Comparison of ENCODE assay signal across 8 cellular contexts in genomic region chr6:90295854-90296345, GRCh38. TPM values are rescaled to one million over a fixed set of nuclear protein-coding genes. Genes with fewer than 3 reads are reported as not detected.
DNase-seq lines count a peak whose midpoint lies in the region; ATAC-seq and TF ChIP-seq lines count a peak whose summit lies in the region.

No MANE protein-coding gene starts in this region.

- peaks cover 38% of the 10 kb centered on the region for H3K4me1 Mint-ChIP-seq in activated CD8-positive, alpha-beta T cell treated with anti-CD3 and anti-CD28 coated beads, Interleukin-2, amount 10 ng/mL, durations not matched to agents 7 days and 5 days (ENCODE audit: low read depth)

- POLR2A ChIA-PET in activated CD8-positive, alpha-beta T cell treated with anti-CD3 and anti-CD28 coated beads, Interleukin-2, amount 10 ng/mL, durations not matched to agents 7 days and 5 days (lab: Charles Lee), result interaction anchor here (0.6 to 2.4 kb wide), 27 partner anchors 9 to 291 kb away, joined by 3 to 11 read pairs (median 5); no protein-coding TSS in a partner anchor

- peak; percentile 62 for DNase-seq in EL
- peak; percentile 26 for DNase-seq in NCI-H460 (ENCODE audit: extremely low read depth, low read depth)
- peak; percentile 82 for DNase-seq in activated CD8-positive, alpha-beta T cell treated with anti-CD3 and anti-CD28 coated beads, Interleukin-2, amount 10 ng/mL, durations not matched to agents 7 days and 5 days
- peak; percentile 32 to 49 (median 45) for DNase-seq in effector memory CD4-positive, alpha-beta T cell
- peak; percentile 58 for DNase-seq in lower lobe of right lung
- DNase-seq in stimulated activated CD4-positive, alpha-beta T cell treated with anti-CD3 and anti-CD28 coated beads, TNF-alpha, amount 100 ng/mL, for 24 hours (ENCODE audit: low read depth in 3 of 3), result peak; percentile 39 to 57 (median 39)

- peaks cover 13% of the 10 kb centered on the region for H3K4me1 ChIP-seq in effector memory CD4-positive, alpha-beta T cell (ENCODE audit: control insufficient read depth, insufficient read depth, low read length, poor library complexity, severe bottlenecking)
- H3K4me1 ChIP-seq in lower lobe of right lung, result peaks cover 17% of the 10 kb centered on the region

- peaks cover 17% of the 10 kb centered on the region for H3K27me3 Mint-ChIP-seq in activated CD8-positive, alpha-beta T cell treated with anti-CD3 and anti-CD28 coated beads, Interleukin-2, amount 10 ng/mL, durations not matched to agents 7 days and 5 days (ENCODE audit: low read depth)

- peak overlapping the region; percentile 86 for H3K27ac ChIP-seq in effector memory CD4-positive, alpha-beta T cell (ENCODE audit: insufficient read depth, low read length, poor library complexity, severe bottlenecking)
- H3K27ac ChIP-seq in lower lobe of right lung, result peak overlapping the region; percentile 82

- no peaks in the 10 kb centered on the region for H3K9me3 ChIP-seq in effector memory CD4-positive, alpha-beta T cell (ENCODE audit: control insufficient read depth, low read length)
- H3K9me3 ChIP-seq in lower lobe of right lung, result no peaks in the 10 kb centered on the region

- peak overlapping the region; percentile 84 for H3K27ac Mint-ChIP-seq in activated CD8-positive, alpha-beta T cell treated with anti-CD3 and anti-CD28 coated beads, Interleukin-2, amount 10 ng/mL, durations not matched to agents 7 days and 5 days

- H3K36me3 Mint-ChIP-seq in activated CD8-positive, alpha-beta T cell treated with anti-CD3 and anti-CD28 coated beads, Interleukin-2, amount 10 ng/mL, durations not matched to agents 7 days and 5 days (ENCODE audit: low read depth), result peaks cover 24% of the 10 kb centered on the region

- no peaks in the 10 kb centered on the region for H3K9me3 Mint-ChIP-seq in activated CD8-positive, alpha-beta T cell treated with anti-CD3 and anti-CD28 coated beads, Interleukin-2, amount 10 ng/mL, durations not matched to agents 7 days and 5 days (ENCODE audit: insufficient read depth)

- H3K27me3 ChIP-seq in effector memory CD4-positive, alpha-beta T cell (replicated peaks; ENCODE audit: control insufficient read depth, insufficient read depth, low read length, poor library complexity, severe bottlenecking), result no peaks in the 10 kb centered on the region
- peaks cover 13% of the 10 kb centered on the region for H3K27me3 ChIP-seq in lower lobe of right lung (ENCODE audit: low read depth)

- H3K36me3 ChIP-seq in effector memory CD4-positive, alpha-beta T cell (ENCODE audit: control insufficient read depth, insufficient read depth, low read length), result no peaks in the 10 kb centered on the region
- H3K36me3 ChIP-seq in lower lobe of right lung, result no peaks in the 10 kb centered on the region

- intact Hi-C loops in lower lobe of right lung (cut with DNase I), result no loop called here

- peak overlapping the region; percentile 77 for H3K4me3 Mint-ChIP-seq in activated CD8-positive, alpha-beta T cell treated with anti-CD3 and anti-CD28 coated beads, Interleukin-2, amount 10 ng/mL, durations not matched to agents 7 days and 5 days

- CTCF ChIA-PET in activated CD8-positive, alpha-beta T cell treated with anti-CD3 and anti-CD28 coated beads, Interleukin-2, amount 10 ng/mL, durations not matched to agents 7 days and 5 days (lab: Charles Lee), result interaction anchor here (0.7 to 1.5 kb wide), 11 partner anchors 10 to 355 kb away, joined by 3 to 15 read pairs (median 5); no protein-coding TSS in a partner anchor

- peak overlapping the region; percentile 74 for H3K4me3 ChIP-seq in effector memory CD4-positive, alpha-beta T cell (ENCODE audit: insufficient read depth, low read depth, low read length, poor library complexity, severe bottlenecking)
- H3K4me3 ChIP-seq in lower lobe of right lung, result peak overlapping the region; percentile 66

- peak; percentile 15 for TF ChIP-seq CTCF in lower lobe of right lung (IDR thresholded peaks at IDR 0.05)

- ATAC-seq in HG02840 (IDR thresholded peaks at IDR 0.05; ENCODE audit: low FRiP score, unreplicated experiment) (peak; percentile 23), lower lobe of right lung (peak; percentile 73 to 81), GM19467 (IDR thresholded peaks at IDR 0.05; ENCODE audit: unreplicated experiment) (no peak)
- peak; percentile 50 for ATAC-seq in activated CD8-positive, alpha-beta T cell treated with anti-CD3 and anti-CD28 coated beads, Interleukin-2, amount 10 ng/mL, durations not matched to agents 7 days and 5 days

RNA-seq across cellular contexts. Expression of gene BACH2, which starts 0.7 kb away (rescaled TPM):
- 0.14 and 0.15 TPM in 2 replicates for total RNA-seq in NCI-H460 (2014; rRNA removed; shearing (Covaris generic))
- polyA plus RNA-seq in NCI-H460 (2014; cell fraction: nucleus; rRNA removed), result 0.21 and 0.41 TPM in 2 replicates
- total RNA-seq in activated CD8-positive, alpha-beta T cell treated with anti-CD3 and anti-CD28 coated beads, Interleukin-2, amount 10 ng/mL, durations not matched to agents 7 days and 5 days, result 10 to 100 TPM; 61.3 to 70.9 TPM
- 6.3 TPM for total RNA-seq in lower lobe of right lung

Comparison
In these comparisons a context has a peak if more than half of its experiments do, and no peak if none do; other contexts are left out.
1. DNase-seq: peak in every context shown above with its lines; median percentile 82 in activated CD8-positive, alpha-beta T cell treated with anti-CD3 and anti-CD28 coated beads, Interleukin-2, amount 10 ng/mL, durations not matched to agents 7 days and 5 days; 62 in EL; 58 in lower lobe of right lung; 45 in effector memory CD4-positive, alpha-beta T cell; 39 in stimulated activated CD4-positive, alpha-beta T cell treated with anti-CD3 and anti-CD28 coated beads, TNF-alpha, amount 100 ng/mL, for 24 hours; 26 in NCI-H460.